ENCODE assay signal across 26 cellular contexts in the genomic region with DNA sequence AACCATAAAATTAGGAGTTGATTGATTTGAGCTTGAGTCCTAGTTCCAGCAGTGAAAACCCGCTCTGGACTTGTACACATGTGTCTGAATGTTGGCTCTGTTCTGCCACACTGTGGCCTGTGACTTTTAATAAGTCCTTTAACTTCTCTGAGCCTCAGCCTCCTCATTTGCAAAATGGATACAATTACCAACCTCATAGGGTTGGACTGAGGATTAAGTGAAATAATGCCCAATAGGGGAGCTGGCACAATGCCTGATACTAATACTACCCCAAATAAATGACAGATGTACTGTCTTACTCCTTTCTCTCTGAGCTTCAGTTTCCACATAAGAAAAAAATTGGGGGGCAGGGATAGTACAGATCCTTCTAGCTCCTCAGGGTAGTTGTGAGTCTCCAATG.
DNase-seq lines count a peak whose midpoint lies in the region; ATAC-seq, FAIRE-seq and TF ChIP-seq lines count a peak whose summit lies in the region.
"Had no signal": no experiment of that assay in that cellular context is flagged by ENCODE, and none has a peak within 500 bp of the region (broad histone marks: within the 10 kb centered on the region; RNA-seq: fewer than 3 reads in every experiment).

No MANE protein-coding gene starts in this region.

- H3K9me3 ChIP-seq in CD8-positive, alpha-beta memory T cell (ENCODE audit: low read length) = no peaks in the 10 kb centered on the region
- H3K9me3 ChIP-seq in OCI-LY3 (ENCODE audit: insufficient read depth, low read length) = no peaks in the 10 kb centered on the region
- H3K9me3 ChIP-seq: left ventricle myocardium inferior, mucosa of descending colon, sigmoid colon had no signal

- FAIRE-seq in D721Med (lab: Jason Lieb, UNC) = no peak
- FAIRE-seq: frontal cortex, GM12892, urothelium cell line had no signal

- ATAC-seq in activated CD8-positive, alpha-beta memory T cell treated with anti-CD3 and anti-CD28 coated beads, Interleukin-2, amount 10 ng/mL, durations not matched to agents 7 days and 5 days = no peak
- ATAC-seq in memory B cell (ENCODE audit: low read depth) = no peak
- no peak for ATAC-seq in stimulated activated naive CD8-positive, alpha-beta T cell treated with anti-CD3 and anti-CD28 coated beads, Interleukin-15, Interleukin-2, amounts not matched to agents 100 U/mL and 50 U/mL, for 24 hours
- no peak for ATAC-seq in GM19463 (IDR thresholded peaks at IDR 0.05; ENCODE audit: unreplicated experiment)

- peaks cover 44% of the 10 kb centered on the region for H3K4me1 Mint-ChIP-seq in activated CD8-positive, alpha-beta memory T cell treated with anti-CD3 and anti-CD28 coated beads, Interleukin-2, amount 10 ng/mL, durations not matched to agents 7 days and 5 days
- peaks cover 63 to 79% (median 68%) of the 10 kb centered on the region in 3 donors for H3K4me1 Mint-ChIP-seq in CD8-positive, alpha-beta memory T cell
- H3K4me1 Mint-ChIP-seq in memory B cell = peaks cover 19% of the 10 kb centered on the region

- no peak overlapping the region for H2AFZ ChIP-seq in OCI-LY3 (ENCODE audit: low read depth, low read length)
- H2AFZ ChIP-seq: hepatocyte had no signal

- TF ChIP-seq CTCF in OCI-LY3 (IDR thresholded peaks at IDR 0.05; ENCODE audit: low read depth, low read length) (no peak), D721Med (IDR thresholded peaks at IDR 0.05; ENCODE audit: insufficient read depth, missing control alignments) (no peak)

- H3K36me3 Mint-ChIP-seq in activated CD8-positive, alpha-beta memory T cell treated with anti-CD3 and anti-CD28 coated beads, Interleukin-2, amount 10 ng/mL, durations not matched to agents 7 days and 5 days = peaks cover 17% of the 10 kb centered on the region
- peaks cover 0 to 29% (median 9%) of the 10 kb centered on the region in 3 donors for H3K36me3 Mint-ChIP-seq in CD8-positive, alpha-beta memory T cell
- peaks cover 3% of the 10 kb centered on the region for H3K36me3 Mint-ChIP-seq in memory B cell

- no peaks in the 10 kb centered on the region for H3K27me3 ChIP-seq in CD8-positive, alpha-beta memory T cell (ENCODE audit: insufficient read depth, low read length, poor library complexity, severe bottlenecking)
- no peaks in the 10 kb centered on the region for H3K27me3 ChIP-seq in OCI-LY3 (ENCODE audit: low read depth, low read length)
- H3K27me3 ChIP-seq: hepatocyte, sigmoid colon had no signal

- no peak overlapping the region for H3K4me3 Mint-ChIP-seq in activated CD8-positive, alpha-beta memory T cell treated with anti-CD3 and anti-CD28 coated beads, Interleukin-2, amount 10 ng/mL, durations not matched to agents 7 days and 5 days
- peak overlapping the region in 3 of 7 donors; percentile 11 to 84 (median 82) for H3K4me3 Mint-ChIP-seq in CD8-positive, alpha-beta memory T cell
- peak overlapping the region; percentile 85 for H3K4me3 Mint-ChIP-seq in memory B cell
- H3K4me3 Mint-ChIP-seq: neural crest cell had no signal

- H3K79me2 ChIP-seq in OCI-LY3 (ENCODE audit: low read length) = peaks cover 99% of the 10 kb centered on the region
- H3K79me2 ChIP-seq: hepatocyte had no signal

- H3K9ac ChIP-seq in OCI-LY3 (ENCODE audit: low read length) = peak overlapping the region; percentile 29; the same call in 1 of the 2 replicates

- peaks cover 35% of the 10 kb centered on the region for H3K4me1 ChIP-seq in CD8-positive, alpha-beta memory T cell (ENCODE audit: insufficient read depth, low read length)
- peaks cover 63% of the 10 kb centered on the region for H3K4me1 ChIP-seq in OCI-LY3 (ENCODE audit: low read length)
- H3K4me1 ChIP-seq: left ventricle myocardium inferior, sigmoid colon had no signal

- H3K9me3 Mint-ChIP-seq in activated CD8-positive, alpha-beta memory T cell treated with anti-CD3 and anti-CD28 coated beads, Interleukin-2, amount 10 ng/mL, durations not matched to agents 7 days and 5 days (ENCODE audit: low read depth) = no peaks in the 10 kb centered on the region
- no peaks in the 10 kb centered on the region for H3K9me3 Mint-ChIP-seq in CD8-positive, alpha-beta memory T cell
- H3K9me3 Mint-ChIP-seq in memory B cell = no peaks in the 10 kb centered on the region
- H3K9me3 Mint-ChIP-seq: effector memory CD8-positive, alpha-beta T cell; neural crest cell had no signal

- no peaks in the 10 kb centered on the region for H3K36me3 ChIP-seq in CD8-positive, alpha-beta memory T cell (ENCODE audit: insufficient read depth, low read length)
- peaks cover 58% of the 10 kb centered on the region for H3K36me3 ChIP-seq in OCI-LY3 (replicated peaks; ENCODE audit: low read depth, low read length)
- H3K36me3 ChIP-seq: left ventricle myocardium inferior, sigmoid colon had no signal

- no peaks in the 10 kb centered on the region for H3K27me3 Mint-ChIP-seq in activated CD8-positive, alpha-beta memory T cell treated with anti-CD3 and anti-CD28 coated beads, Interleukin-2, amount 10 ng/mL, durations not matched to agents 7 days and 5 days
- H3K27me3 Mint-ChIP-seq in CD8-positive, alpha-beta memory T cell = no peaks in the 10 kb centered on the region
- no peaks in the 10 kb centered on the region for H3K27me3 Mint-ChIP-seq in memory B cell
- H3K27me3 Mint-ChIP-seq: effector memory CD8-positive, alpha-beta T cell had no signal

- peak overlapping the region; percentile 24 for H3K27ac Mint-ChIP-seq in activated CD8-positive, alpha-beta memory T cell treated with anti-CD3 and anti-CD28 coated beads, Interleukin-2, amount 10 ng/mL, durations not matched to agents 7 days and 5 days
- peak overlapping the region; percentile 18 to 96 (median 76) for H3K27ac Mint-ChIP-seq in CD8-positive, alpha-beta memory T cell
- H3K27ac Mint-ChIP-seq in memory B cell = peak overlapping the region; percentile 86

- CTCF ChIA-PET in activated CD8-positive, alpha-beta memory T cell treated with anti-CD3 and anti-CD28 coated beads, Interleukin-2, amount 10 ng/mL, durations not matched to agents 7 days and 5 days (lab: Charles Lee) = interaction anchor here (1.1 to 5.5 kb wide), 11 partner anchors 10 to 447 kb away, joined by 3 to 73 read pairs (median 23); no protein-coding TSS in a partner anchor
- CTCF ChIA-PET in CD8-positive, alpha-beta memory T cell (lab: Charles Lee) = interaction anchor here (1.1 to 6.8 kb wide), 12 partner anchors 9 to 172 kb away, joined by 3 to 78 read pairs (median 14); no protein-coding TSS in a partner anchor

- H3K4me3 ChIP-seq in CD8-positive, alpha-beta memory T cell (ENCODE audit: low read length) = no peak overlapping the region
- H3K4me3 ChIP-seq in OCI-LY3 (ENCODE audit: low read length) = peak overlapping the region; percentile 58
- H3K4me3 ChIP-seq: hepatocyte, left ventricle myocardium inferior, mucosa of descending colon, sigmoid colon had no signal

- DNase-seq in activated CD8-positive, alpha-beta memory T cell treated with anti-CD3 and anti-CD28 coated beads, Interleukin-2, amount 10 ng/mL, durations not matched to agents 7 days and 5 days = no peak
- no peak for DNase-seq in activated CD8-positive, alpha-beta memory T cell treated with anti-CD3 and anti-CD28 coated beads, Interleukin-2, amount 50 U/mL, for 4 hours
- no peak for DNase-seq in CD8-positive, alpha-beta memory T cell
- DNase-seq in memory B cell (ENCODE audit: low spot score in 2 of 2) (no peak), D721Med (ENCODE audit: insufficient read length, low spot score) (no peak)
- DNase-seq in stimulated activated naive CD8-positive, alpha-beta T cell treated with anti-CD3 and anti-CD28 coated beads, Interleukin-15, Interleukin-2, amounts not matched to agents 100 U/mL and 50 U/mL, for 24 hours = no peak
- DNase-seq: ACHN; activated CD4-positive, CD25-positive, alpha-beta regulatory T cell treated with anti-CD3 and anti-CD28 coated beads, Interleukin-2, amount 50 U/mL, for 72 hours; activated naive CD4-positive, alpha-beta T cell; left ventricle myocardium inferior; MM.1S; mucosa of descending colon; NCI-H1436; NCI-H526; posterior cingulate gyrus; sigmoid colon; stimulated activated CD4-positive, alpha-beta T cell treated with anti-CD3 and anti-CD28 coated beads, Interleukin-15, amount 100 ng/mL, for 24 hours; stimulated activated CD8-positive, alpha-beta memory T cell treated with anti-CD3 and anti-CD28 coated beads, Interleukin-4, amount 100 ng/mL, for 48 hours had no signal

- POLR2A ChIA-PET in CD8-positive, alpha-beta memory T cell (lab: Charles Lee) = interaction anchor here (1.1 kb wide), 1 partner anchor 8 kb away, joined by 3 read pairs; no protein-coding TSS in a partner anchor

- H4K20me1 ChIP-seq in OCI-LY3 (ENCODE audit: insufficient read depth, low read length) = peaks cover 95% of the 10 kb centered on the region

- H3K27ac ChIP-seq in CD8-positive, alpha-beta memory T cell (ENCODE audit: low read depth, low read length) = no peak overlapping the region
- peak overlapping the region; percentile 55 for H3K27ac ChIP-seq in OCI-LY3 (ENCODE audit: low read length)
- H3K27ac ChIP-seq: hepatocyte, left ventricle myocardium inferior, sigmoid colon had no signal

- peak overlapping the region; percentile 73 for H3K4me2 ChIP-seq in OCI-LY3 (ENCODE audit: low read length)
- H3K4me2 ChIP-seq: hepatocyte had no signal

Comparison
In these comparisons a context has a peak if more than half of its experiments do, and no peak if none do; other contexts are left out.
1. H3K27ac Mint-ChIP-seq: peak in every context shown above with its lines; median percentile 86 in memory B cell; 76 in CD8-positive, alpha-beta memory T cell; 24 in activated CD8-positive, alpha-beta memory T cell treated with anti-CD3 and anti-CD28 coated beads, Interleukin-2, amount 10 ng/mL, durations not matched to agents 7 days and 5 days.